ENCODE assay signal across 18 cellular contexts in the genomic region with DNA sequence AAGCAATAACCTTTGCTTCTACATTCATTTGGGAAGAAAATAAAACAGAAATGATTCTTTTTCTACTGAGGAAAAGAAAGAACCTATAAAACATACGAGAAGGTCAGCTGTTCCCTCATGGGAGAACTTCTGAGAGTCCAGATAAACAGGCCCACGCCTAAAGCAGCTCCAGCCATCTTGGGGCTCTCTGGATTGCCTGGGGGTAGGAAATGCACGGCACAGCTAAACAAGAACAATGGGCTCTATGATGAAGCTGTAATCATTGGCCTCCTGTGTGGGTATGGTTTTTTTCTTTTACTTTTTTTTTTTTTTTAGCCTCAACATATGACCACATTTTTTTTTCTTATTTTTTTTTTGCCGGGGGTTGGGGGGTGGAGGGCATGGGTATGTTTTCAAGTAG. TPM values are rescaled to one million over a fixed set of nuclear protein-coding genes. Genes with fewer than 3 reads are reported as not detected.
DNase-seq lines count a peak whose midpoint lies in the region; ATAC-seq and TF ChIP-seq lines count a peak whose summit lies in the region.
"Had no signal": no experiment of that assay in that cellular context is flagged by ENCODE, and none has a peak within 500 bp of the region (broad histone marks: within the 10 kb centered on the region; RNA-seq: fewer than 3 reads in every experiment).

No MANE protein-coding gene starts in this region.

- H3K9me3 Mint-ChIP-seq in mesothelial cell of epicardium, result peaks cover 5% of the 10 kb centered on the region
- H3K9me3 Mint-ChIP-seq: H9 had no signal

- peaks cover 47% of the 10 kb centered on the region for H3K4me1 Mint-ChIP-seq in mesothelial cell of epicardium

- TF ChIP-seq CTCF in BE2C (IDR thresholded peaks at IDR 0.05; ENCODE audit: low read depth, low read length) (no peak), epithelial cell of esophagus (IDR thresholded peaks at IDR 0.05; ENCODE audit: insufficient read depth, low read depth, low read length, missing control alignments) (no peak), mesothelial cell of epicardium (IDR thresholded peaks at IDR 0.05; ENCODE audit: unreplicated experiment) (no peak)

- H3K36me3 ChIP-seq in BE2C, result peaks cover 9% of the 10 kb centered on the region; the same call in 1 of the 2 replicates
- H3K36me3 ChIP-seq: MG63 had no signal

- no peaks in the 10 kb centered on the region for H3K9me3 ChIP-seq in BE2C
- H3K9me3 ChIP-seq: MG63 had no signal

- peak; percentile 65 for DNase-seq in BE2C
- peak; percentile 77 for DNase-seq in NCI-H146 treated with DMSO at 0.1 percent for 48 hours (lab: John Stamatoyannopoulos, UW; ENCODE audit: unreplicated experiment)
- peak; percentile 29 for DNase-seq in epithelial cell of esophagus (ENCODE audit: low read depth)
- no peak for DNase-seq in mesothelial cell of epicardium (ENCODE audit: low spot score in 2 of 2, unreplicated experiment in 2 of 2)
- DNase-seq in central memory CD4-positive, alpha-beta T cell, result no peak
- DNase-seq in superior temporal gyrus (ENCODE audit: extremely low spot score), result no peak
- DNase-seq in DMS53 (lab: John Stamatoyannopoulos, UW), result no peak
- DNase-seq: 8988T, EL, H9, MG63, NCI-H1105, NCI-H1930, NCI-H2171, SIG-M5 had no signal

- ATAC-seq in HG03139 (IDR thresholded peaks at IDR 0.05; ENCODE audit: unreplicated experiment), result no peak

- peaks cover 14% of the 10 kb centered on the region for H3K4me1 ChIP-seq in BE2C

- H3K36me3 Mint-ChIP-seq in mesothelial cell of epicardium, result peaks cover 10% of the 10 kb centered on the region

- H3K27me3 ChIP-seq in BE2C, result no peaks in the 10 kb centered on the region
- H3K27me3 ChIP-seq: BLaER1 treated with 17β-estradiol and CSF1 and Interleukin-3, amounts not matched to agents 10 nM and 100 nM; MG63 had no signal

- H3K27me3 Mint-ChIP-seq in mesothelial cell of epicardium (ENCODE audit: low read depth), result no peaks in the 10 kb centered on the region

- H3K4me3 Mint-ChIP-seq in mesothelial cell of epicardium, result no peak overlapping the region
- H3K4me3 Mint-ChIP-seq: H9 had no signal

- H3K4me3 ChIP-seq in BE2C (ENCODE audit: low read depth, low read length), result no peak overlapping the region
- no peak overlapping the region for H3K4me3 ChIP-seq in epithelial cell of esophagus (ENCODE audit: low read length)
- H3K4me3 ChIP-seq: BLaER1 treated with 17β-estradiol and CSF1 and Interleukin-3, amounts not matched to agents 10 nM and 100 nM; MG63 had no signal

- H3K27ac Mint-ChIP-seq in mesothelial cell of epicardium, result peak overlapping the region; percentile 54
- H3K27ac Mint-ChIP-seq: H9 had no signal

RNA-seq across cellular contexts. Expression of gene KCNV2, which starts 6.4 kb away (rescaled TPM):
- 1.8 TPM for polyA plus RNA-seq in BE2C (2012; ENCODE audit: insufficient read depth, insufficient read length, low read depth)
- not detected in 3 replicates for total RNA-seq in mesothelial cell of epicardium
- total RNA-seq: H9, NCI-H460 had no signal

Comparison
In these comparisons a context has a peak if more than half of its experiments do, and no peak if none do; other contexts are left out.
1. DNase-seq: peak in BE2C (single experiment), NCI-H146 treated with DMSO at 0.1 percent for 48 hours (single experiment) and epithelial cell of esophagus (single experiment); none in mesothelial cell of epicardium (0 of 2), central memory CD4-positive, alpha-beta T cell (single experiment), superior temporal gyrus (single experiment) and DMS53 (single experiment).